ENCODE assay signal across 8 cellular contexts in genomic region chr12:52007982-52008510, GRCh38. TPM values are rescaled to one million over a fixed set of nuclear protein-coding genes. Genes with fewer than 3 reads are reported as not detected.
DNase-seq lines count a peak whose midpoint lies in the region; ATAC-seq and TF ChIP-seq lines count a peak whose summit lies in the region.

No MANE protein-coding gene starts in this region.

- H3K4me3 ChIP-seq in body of pancreas = no peak overlapping the region
- H3K4me3 ChIP-seq in testis = peak overlapping the region; percentile 79 to 83

- H3K27ac Mint-ChIP-seq in activated CD4-positive, alpha-beta T cell treated with anti-CD3 and anti-CD28 coated beads, Interleukin-2, amount 10 ng/mL, durations not matched to agents 24 days and 14 days = peak overlapping the region; percentile 49
- H3K27ac Mint-ChIP-seq in memory B cell = peak overlapping the region; percentile 100

- peak overlapping the region in 3 of 4 donors; percentile 69 to 79 (median 76) for H3K27ac ChIP-seq in body of pancreas
- peak overlapping the region; percentile 94 to 96 for H3K27ac ChIP-seq in testis

- no peaks in the 10 kb centered on the region for H3K36me3 ChIP-seq in body of pancreas (replicated peaks in 1 of 2; ENCODE audit: insufficient read depth in 1 of 2, low read depth in 2 of 2)
- no peaks in the 10 kb centered on the region for H3K36me3 ChIP-seq in testis (ENCODE audit: low read depth, missing control alignments)

- ATAC-seq in body of pancreas = no peak
- no peak for ATAC-seq in memory B cell (ENCODE audit: low read depth)
- ATAC-seq in GM19455 (IDR thresholded peaks at IDR 0.05; ENCODE audit: unreplicated experiment) = no peak
- ATAC-seq in HG03097 (IDR thresholded peaks at IDR 0.05; ENCODE audit: low FRiP score, unreplicated experiment) = no peak

- WGBS in body of pancreas, 2 donors = 45 to 49% methylated on average over 5 of the region's 5 CpGs
- WGBS in testis, 2 donors = 22 to 47% methylated on average over 5 of the region's 5 CpGs

- H3K9me3 ChIP-seq in body of pancreas = no peaks in the 10 kb centered on the region
- H3K9me3 ChIP-seq in testis = no peaks in the 10 kb centered on the region

- TF ChIP-seq POLR2A in body of pancreas (IDR thresholded peaks at IDR 0.05) = no peak
- TF ChIP-seq POLR2A in testis (IDR thresholded peaks at IDR 0.05) = no peak
- no peak for TF ChIP-seq POLR2A in erythroblast (IDR thresholded peaks at IDR 0.05; ENCODE audit: low read length)

- DNase-seq in activated CD4-positive, alpha-beta T cell treated with anti-CD3 and anti-CD28 coated beads, Interleukin-2, amount 10 ng/mL, durations not matched to agents 24 days and 14 days = no peak
- DNase-seq in activated CD4-positive, alpha-beta T cell treated with anti-CD3 and anti-CD28 coated beads, Interleukin-2, amount 50 U/mL, for 1 hour = no peak
- no peak for DNase-seq in body of pancreas
- DNase-seq in memory B cell (ENCODE audit: low spot score in 2 of 2) = no peak
- DNase-seq in testis = no peak
- DNase-seq in erythroblast (lab: John Stamatoyannopoulos, UW) = no peak

- TF ChIP-seq CTCF in body of pancreas (IDR thresholded peaks at IDR 0.05) (no peak), testis (IDR thresholded peaks at IDR 0.05) (no peak)

- intact Hi-C loops in activated CD4-positive, alpha-beta T cell treated with anti-CD3 and anti-CD28 coated beads, Interleukin-2, amount 10 ng/mL, durations not matched to agents 24 days and 14 days (cut with micrococcal nuclease) = loop anchor here (1.0 kb wide), 1 partner anchor 12 kb away; no protein-coding TSS in a partner anchor
- intact Hi-C loops in body of pancreas (cut with DNase I) = no loop called here
- intact Hi-C loops in testis (cut with DNase I; ENCODE audit: low total_unique reads) = no loop called here

- H3K36me3 Mint-ChIP-seq in activated CD4-positive, alpha-beta T cell treated with anti-CD3 and anti-CD28 coated beads, Interleukin-2, amount 10 ng/mL, durations not matched to agents 24 days and 14 days (ENCODE audit: low read depth) = peaks cover 2% of the 10 kb centered on the region
- peaks cover 15% of the 10 kb centered on the region for H3K36me3 Mint-ChIP-seq in memory B cell

- H3K27me3 ChIP-seq in body of pancreas (no peaks in the 10 kb centered on the region), testis (no peaks in the 10 kb centered on the region)

- peaks cover 31% of the 10 kb centered on the region for H3K27me3 Mint-ChIP-seq in activated CD4-positive, alpha-beta T cell treated with anti-CD3 and anti-CD28 coated beads, Interleukin-2, amount 10 ng/mL, durations not matched to agents 24 days and 14 days
- H3K27me3 Mint-ChIP-seq in memory B cell = no peaks in the 10 kb centered on the region

- peaks cover 17% of the 10 kb centered on the region for H3K4me1 Mint-ChIP-seq in activated CD4-positive, alpha-beta T cell treated with anti-CD3 and anti-CD28 coated beads, Interleukin-2, amount 10 ng/mL, durations not matched to agents 24 days and 14 days
- H3K4me1 Mint-ChIP-seq in memory B cell = peaks cover 36% of the 10 kb centered on the region

- H3K4me3 Mint-ChIP-seq in activated CD4-positive, alpha-beta T cell treated with anti-CD3 and anti-CD28 coated beads, Interleukin-2, amount 10 ng/mL, durations not matched to agents 24 days and 14 days = peak overlapping the region; percentile 86
- H3K4me3 Mint-ChIP-seq in memory B cell = peak overlapping the region; percentile 95

- H3K4me1 ChIP-seq in body of pancreas (peaks cover 48% of the 10 kb centered on the region), testis (peaks cover 42% of the 10 kb centered on the region)

- H3K9me3 Mint-ChIP-seq in activated CD4-positive, alpha-beta T cell treated with anti-CD3 and anti-CD28 coated beads, Interleukin-2, amount 10 ng/mL, durations not matched to agents 24 days and 14 days = no peaks in the 10 kb centered on the region
- no peaks in the 10 kb centered on the region for H3K9me3 Mint-ChIP-seq in memory B cell

RNA-seq across cellular contexts. Expression of gene TAMALIN, which starts 1.3 kb away (rescaled TPM):
- total RNA-seq in activated CD4-positive, alpha-beta T cell treated with anti-CD3 and anti-CD28 coated beads, Interleukin-2, amount 10 ng/mL, durations not matched to agents 24 days and 14 days = 10.4 and 12.4 TPM in 2 replicates
- 10 to 100 TPM in 1 of 2 donors, 1 to 10 TPM in 1; 7.0 to 19.4 TPM for total RNA-seq in body of pancreas
- 10 to 100 TPM in 1 of 2 donors, 1 to 10 TPM in 1; 8.9 to 10.4 TPM for total RNA-seq in testis
- 7.7 TPM for polyA plus RNA-seq in testis (ENCODE audit: insufficient read depth, low read depth, low replicate concordance)

RNA-seq across cellular contexts. Expression of gene NR4A1, which starts 43.2 kb away (rescaled TPM):
- total RNA-seq in activated CD4-positive, alpha-beta T cell treated with anti-CD3 and anti-CD28 coated beads, Interleukin-2, amount 10 ng/mL, durations not matched to agents 24 days and 14 days = 55.0 and 57.7 TPM in 2 replicates
- total RNA-seq in body of pancreas (100 to 1,000 TPM in 1 of 2 donors, 10 to 100 TPM in 1; 36.6 to 253 TPM), testis (10 to 100 TPM; 55.1 to 88.5 TPM)
- 41.5 TPM for polyA plus RNA-seq in testis (ENCODE audit: insufficient read depth, low read depth, low replicate concordance)

RNA-seq across cellular contexts. Expression of gene ACVR1B, which starts 56.5 kb away (rescaled TPM):
- 7.1 and 8.1 TPM in 2 replicates for total RNA-seq in activated CD4-positive, alpha-beta T cell treated with anti-CD3 and anti-CD28 coated beads, Interleukin-2, amount 10 ng/mL, durations not matched to agents 24 days and 14 days
- 10 to 100 TPM; 19.8 to 21.8 TPM for total RNA-seq in body of pancreas
- 10 to 100 TPM; 36.8 to 44.6 TPM for total RNA-seq in testis
- 37.3 TPM for polyA plus RNA-seq in testis (ENCODE audit: insufficient read depth, low read depth, low replicate concordance)

Comparison
In these comparisons a context has a peak if more than half of its experiments do, and no peak if none do; other contexts are left out.
1. H3K4me3 ChIP-seq: peak in testis (2 of 2); none in body of pancreas (0 of 2).